Comparison of ENCODE assay signal across 19 cellular contexts in genomic region chr10:43252785-43253341, GRCh38. TPM values are rescaled to one million over a fixed set of nuclear protein-coding genes. Genes with fewer than 3 reads are reported as not detected.
DNase-seq lines count a peak whose midpoint lies in the region; ATAC-seq and TF ChIP-seq lines count a peak whose summit lies in the region.
"Had no signal": no experiment of that assay in that cellular context is flagged by ENCODE, and none has a peak within 500 bp of the region (broad histone marks: within the 10 kb centered on the region; RNA-seq: fewer than 3 reads in every experiment).

No MANE protein-coding gene starts in this region.

- no peak for ATAC-seq in natural killer cell
- no peak for ATAC-seq in natural killer cell treated with Interleukin-12 subunit alpha and Interleukin-12 subunit beta and Interleukin-15 and Interleukin-18, amount 100 ng/mL, for 72 hours
- no peak for ATAC-seq in Right ventricle myocardium inferior
- ATAC-seq in omental fat pad (ENCODE audit: low FRiP score), result no peak
- ATAC-seq: activated naive CD4-positive, alpha-beta T cell treated with anti-CD3 and anti-CD28 coated beads, Interleukin-2, amount 50 U/mL, for 72 hours had no signal

- H3K36me3 ChIP-seq in vagina, result no peaks in the 10 kb centered on the region

- H3K4me3 Mint-ChIP-seq in natural killer cell, result peak overlapping the region; percentile 6
- no peak overlapping the region for H3K4me3 Mint-ChIP-seq in natural killer cell treated with Interleukin-12 subunit alpha and Interleukin-12 subunit beta and Interleukin-15 and Interleukin-18, amount 100 ng/mL, for 72 hours
- H3K4me3 Mint-ChIP-seq: nephron progenitor cell had no signal

- no peak for TF ChIP-seq CTCF in natural killer cell (IDR thresholded peaks at IDR 0.05)
- TF ChIP-seq CTCF in omental fat pad (IDR thresholded peaks at IDR 0.05), result no peak
- TF ChIP-seq CTCF in vagina (IDR thresholded peaks at IDR 0.05), result no peak

- peak overlapping the region in 1 of 2 donors; percentile 61 for H3K27ac Mint-ChIP-seq in natural killer cell
- H3K27ac Mint-ChIP-seq in natural killer cell treated with Interleukin-12 subunit alpha and Interleukin-12 subunit beta and Interleukin-15 and Interleukin-18, amount 100 ng/mL, for 72 hours, result no peak overlapping the region
- H3K27ac Mint-ChIP-seq: activated naive CD4-positive, alpha-beta T cell treated with anti-CD3 and anti-CD28 coated beads, Interleukin-2, amount 50 U/mL, for 72 hours; nephron progenitor cell had no signal

- intact Hi-C loops in natural killer cell (cut with micrococcal nuclease) (no loop called here), Right ventricle myocardium inferior (cut with DNase I) (no loop called here), vagina (cut with DNase I) (no loop called here)

- H3K4me1 Mint-ChIP-seq in natural killer cell, result peaks cover 27 to 58% of the 10 kb centered on the region in 2 donors
- peaks cover 6 to 27% of the 10 kb centered on the region in 2 donors for H3K4me1 Mint-ChIP-seq in natural killer cell treated with Interleukin-12 subunit alpha and Interleukin-12 subunit beta and Interleukin-15 and Interleukin-18, amount 100 ng/mL, for 72 hours (ENCODE audit: low read depth in 2 of 2)

- peaks cover 4% of the 10 kb centered on the region for H3K4me1 ChIP-seq in vagina

- H3K9me3 ChIP-seq in vagina, result no peaks in the 10 kb centered on the region

- no peaks in the 10 kb centered on the region for H3K9me3 Mint-ChIP-seq in natural killer cell
- H3K9me3 Mint-ChIP-seq in natural killer cell treated with Interleukin-12 subunit alpha and Interleukin-12 subunit beta and Interleukin-15 and Interleukin-18, amount 100 ng/mL, for 72 hours, result no peaks in the 10 kb centered on the region
- H3K9me3 Mint-ChIP-seq: activated naive CD4-positive, alpha-beta T cell treated with anti-CD3 and anti-CD28 coated beads, Interleukin-2, amount 50 U/mL, for 72 hours; nephron progenitor cell had no signal

- no peaks in the 10 kb centered on the region for H3K27me3 ChIP-seq in vagina
- H3K27me3 ChIP-seq: hepatocyte had no signal

- no peak for TF ChIP-seq POLR2A in vagina (IDR thresholded peaks at IDR 0.05)

- DNase-seq in natural killer cell (peak; percentile 15), Right ventricle myocardium inferior (ENCODE audit: missing footprints) (peak; percentile 31), omental fat pad (ENCODE audit: low spot score) (peak; percentile 14), vagina (ENCODE audit: extremely low spot score in 2 of 2) (peak; percentile 74 to 85), NCI-H1105 treated with DMSO at 0.1 percent for 48 hours (lab: John Stamatoyannopoulos, UW) (no peak), NCI-H524 (lab: John Stamatoyannopoulos, UW) (no peak), NCI-H774 (lab: John Stamatoyannopoulos, UW) (no peak)
- no peak for DNase-seq in natural killer cell treated with Interleukin-12 subunit alpha and Interleukin-12 subunit beta and Interleukin-15 and Interleukin-18, amount 100 ng/mL, for 72 hours (ENCODE audit: low spot score)
- DNase-seq: activated CD4-positive, alpha-beta T cell treated with anti-CD3 and anti-CD28 coated beads for 4 hours; DMS79 treated with DMSO at 0.1 percent for 48 hours; islet precursor cell; KBM-7; NCI-H2081; NCI-H524 treated with DMSO at 0.1 percent for 48 hours; SW 1271 had no signal

- no peak overlapping the region for H3K4me3 ChIP-seq in vagina
- H3K4me3 ChIP-seq: hepatocyte had no signal

- no peaks in the 10 kb centered on the region for H3K27me3 Mint-ChIP-seq in natural killer cell (ENCODE audit: low read depth in 2 of 2)
- H3K27me3 Mint-ChIP-seq in natural killer cell treated with Interleukin-12 subunit alpha and Interleukin-12 subunit beta and Interleukin-15 and Interleukin-18, amount 100 ng/mL, for 72 hours, result peaks cover 0 to 3% of the 10 kb centered on the region in 2 donors

- no peak overlapping the region for H3K27ac ChIP-seq in vagina
- H3K27ac ChIP-seq: hepatocyte, RWPE1 had no signal

- no peaks in the 10 kb centered on the region for H3K36me3 Mint-ChIP-seq in natural killer cell
- no peaks in the 10 kb centered on the region for H3K36me3 Mint-ChIP-seq in natural killer cell treated with Interleukin-12 subunit alpha and Interleukin-12 subunit beta and Interleukin-15 and Interleukin-18, amount 100 ng/mL, for 72 hours
- H3K36me3 Mint-ChIP-seq: activated naive CD4-positive, alpha-beta T cell treated with anti-CD3 and anti-CD28 coated beads, Interleukin-2, amount 50 U/mL, for 72 hours had no signal

RNA-seq across cellular contexts. Expression of gene RASGEF1A, which starts 14.0 kb away (rescaled TPM):
- total RNA-seq in natural killer cell (10 to 100 TPM in 2 of 3 donors, 1 to 10 TPM in 1; 9.3 to 12.9 (median 10.9) TPM), Right ventricle myocardium inferior (1.4 TPM), omental fat pad (1 to 10 TPM in 2 of 4 donors, under 1 TPM in 2; 0.28 to 2.8 (median 0.92) TPM), vagina (14.5 TPM)
- 1 to 10 TPM in 1 of 2 donors, under 1 TPM in 1; 0.69 to 1.1 TPM for total RNA-seq in natural killer cell treated with Interleukin-12 subunit alpha and Interleukin-12 subunit beta and Interleukin-15 and Interleukin-18, amount 100 ng/mL, for 72 hours

Comparison
In these comparisons a context has a peak if more than half of its experiments do, and no peak if none do; other contexts are left out.
1. DNase-seq: peak in natural killer cell (single experiment), Right ventricle myocardium inferior (single experiment), omental fat pad (single experiment) and vagina (2 of 2); none in natural killer cell treated with Interleukin-12 subunit alpha and Interleukin-12 subunit beta and Interleukin-15 and Interleukin-18, amount 100 ng/mL, for 72 hours (single experiment), NCI-H1105 treated with DMSO at 0.1 percent for 48 hours (single experiment), NCI-H524 (0 of 2) and NCI-H774 (single experiment).